In the genomic region with DNA sequence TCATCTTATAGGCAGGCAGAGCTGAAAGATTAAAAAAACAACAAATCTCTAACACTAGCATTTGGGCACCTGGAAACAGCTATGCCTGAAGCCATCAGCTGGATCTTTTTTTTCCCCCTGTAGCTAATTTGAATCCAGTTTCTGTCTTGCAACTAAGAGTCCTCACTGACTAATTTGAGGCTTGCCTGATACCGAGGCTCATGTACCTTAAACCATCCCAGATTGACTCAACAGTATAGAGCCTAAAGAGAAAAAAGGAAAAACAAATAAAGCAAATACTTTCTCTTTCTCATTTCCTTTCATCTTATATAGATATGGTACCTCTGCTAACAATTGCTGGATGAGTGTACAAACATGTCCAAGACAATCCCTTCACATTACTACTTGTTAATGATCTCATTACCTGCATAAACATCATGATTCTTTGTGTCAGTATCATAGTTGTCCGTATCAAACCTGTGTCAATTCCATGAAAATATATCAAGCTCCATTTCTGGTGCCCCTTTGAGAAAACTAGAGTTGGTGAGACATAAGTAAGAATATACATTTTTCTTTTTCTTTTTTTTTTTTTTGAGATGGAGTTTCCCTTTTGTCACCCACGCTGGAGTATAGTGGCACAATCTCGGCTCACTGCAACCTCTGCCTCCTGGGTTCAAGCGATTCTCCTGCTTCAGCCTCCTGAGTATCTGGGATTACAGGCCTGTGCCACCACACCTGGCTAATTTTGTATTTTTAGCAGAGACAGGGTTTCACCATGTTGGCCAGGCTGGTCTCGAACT, we compare ENCODE assay signal across 8 cellular contexts. TPM values are rescaled to one million over a fixed set of nuclear protein-coding genes. Genes with fewer than 3 reads are reported as not detected.
DNase-seq lines count a peak whose midpoint lies in the region; ATAC-seq and TF ChIP-seq lines count a peak whose summit lies in the region.

No MANE protein-coding gene starts in this region.

- H3K9me3 Mint-ChIP-seq in natural killer cell (no peaks in the 10 kb centered on the region), endothelial cell (ENCODE audit: unreplicated experiment) (no peaks in the 10 kb centered on the region), glutamatergic neuron (ENCODE audit: unreplicated experiment) (peaks cover 4% of the 10 kb centered on the region)

- no peak overlapping the region for H3K4me3 ChIP-seq in A673 (ENCODE audit: low read depth, low read length, poor library complexity, severe bottlenecking)

- no peaks in the 10 kb centered on the region for H3K27me3 ChIP-seq in A673 (replicated peaks; ENCODE audit: insufficient read depth, low read depth, low read length, poor library complexity)

- ATAC-seq in GM18909 (IDR thresholded peaks at IDR 0.05; ENCODE audit: poor library complexity, unreplicated experiment) (peak; percentile 62), HG02678 (IDR thresholded peaks at IDR 0.05; ENCODE audit: unreplicated experiment) (peak; percentile 67), T-helper 17 cell (no peak), natural killer cell (no peak)

- no peaks in the 10 kb centered on the region for H3K36me3 ChIP-seq in A673 (ENCODE audit: insufficient read depth, low read length, poor library complexity, severe bottlenecking)

- H3K27me3 Mint-ChIP-seq in T-helper 17 cell (no peaks in the 10 kb centered on the region), natural killer cell (ENCODE audit: low read depth in 2 of 2) (no peaks in the 10 kb centered on the region), endothelial cell (ENCODE audit: unreplicated experiment) (peaks cover 10% of the 10 kb centered on the region), glutamatergic neuron (ENCODE audit: unreplicated experiment) (peaks cover 1% of the 10 kb centered on the region)

- H3K4me1 ChIP-seq in A673 (ENCODE audit: insufficient read depth, low read length, poor library complexity, severe bottlenecking) = no peaks in the 10 kb centered on the region

- H3K27ac ChIP-seq in A673 (ENCODE audit: low read depth, low read length, poor library complexity, severe bottlenecking) = no peak overlapping the region

- CTCF ChIA-PET in A673 (lab: Charles Lee) = no interaction called here

- no peak overlapping the region for H3K4me3 Mint-ChIP-seq in T-helper 17 cell
- no peak overlapping the region for H3K4me3 Mint-ChIP-seq in natural killer cell
- no peak overlapping the region for H3K4me3 Mint-ChIP-seq in endothelial cell (ENCODE audit: unreplicated experiment)
- H3K4me3 Mint-ChIP-seq in glutamatergic neuron (ENCODE audit: unreplicated experiment) = no peak overlapping the region

- peak overlapping the region; percentile 88 for H3K27ac Mint-ChIP-seq in T-helper 17 cell
- H3K27ac Mint-ChIP-seq in natural killer cell = peak overlapping the region; percentile 5 to 79
- H3K27ac Mint-ChIP-seq in endothelial cell (ENCODE audit: unreplicated experiment) = no peak overlapping the region
- no peak overlapping the region for H3K27ac Mint-ChIP-seq in glutamatergic neuron (ENCODE audit: unreplicated experiment)

- no peak for TF ChIP-seq CTCF in natural killer cell (IDR thresholded peaks at IDR 0.05)
- no peak for TF ChIP-seq CTCF in A673 (conservative IDR thresholded peaks at IDR 0.05; ENCODE audit: low read depth, low read length)
- TF ChIP-seq CTCF in endothelial cell (IDR thresholded peaks at IDR 0.05; ENCODE audit: unreplicated experiment) = no peak
- no peak for TF ChIP-seq CTCF in glutamatergic neuron (IDR thresholded peaks at IDR 0.05; ENCODE audit: partially characterized antibody, unreplicated experiment)

- DNase-seq in T-helper 17 cell (no peak), natural killer cell (no peak), A673 (ENCODE audit: low spot score) (no peak), endothelial cell (ENCODE audit: low spot score) (no peak), glutamatergic neuron (no peak), islet precursor cell (no peak)

- POLR2A ChIA-PET in A673 (lab: Charles Lee; ENCODE audit: low non-redundant PET) = no interaction called here

- H3K36me3 Mint-ChIP-seq in T-helper 17 cell (ENCODE audit: low read depth) = no peaks in the 10 kb centered on the region
- no peaks in the 10 kb centered on the region for H3K36me3 Mint-ChIP-seq in natural killer cell
- no peaks in the 10 kb centered on the region for H3K36me3 Mint-ChIP-seq in endothelial cell (ENCODE audit: low read depth, unreplicated experiment)
- no peaks in the 10 kb centered on the region for H3K36me3 Mint-ChIP-seq in glutamatergic neuron (ENCODE audit: unreplicated experiment)

- H3K9me3 ChIP-seq in T-helper 17 cell (ENCODE audit: control insufficient read depth, low read length, poor library complexity, severe bottlenecking) (no peaks in the 10 kb centered on the region), A673 (ENCODE audit: low read depth, low read length, poor library complexity, severe bottlenecking) (no peaks in the 10 kb centered on the region)

- peaks cover 44% of the 10 kb centered on the region for H3K4me1 Mint-ChIP-seq in T-helper 17 cell
- peaks cover 18 to 21% of the 10 kb centered on the region in 2 donors for H3K4me1 Mint-ChIP-seq in natural killer cell
- H3K4me1 Mint-ChIP-seq in endothelial cell (ENCODE audit: unreplicated experiment) = peaks cover 9% of the 10 kb centered on the region
- H3K4me1 Mint-ChIP-seq in glutamatergic neuron (ENCODE audit: low read depth, unreplicated experiment) = no peaks in the 10 kb centered on the region

- BruUV-seq in A673 (replicated peaks; lab: Mats Ljungman, UMichigan) = no TSS peak

- intact Hi-C loops in natural killer cell (cut with micrococcal nuclease) (no loop called here), A673 (cut with micrococcal nuclease; ENCODE audit: unreplicated experiment) (no loop called here)

RNA-seq across cellular contexts. Expression of a gene that starts 43.1 kb away (rescaled TPM):
- total RNA-seq in T-helper 17 cell (100 to 1,000 TPM; 295 to 329 TPM), natural killer cell (100 to 1,000 TPM; 512 to 725 (median 719) TPM), A673 (2021) (3.0 and 3.5 TPM in 2 replicates), endothelial cell (ENCODE audit: unreplicated experiment) (15.2 TPM), glutamatergic neuron (ENCODE audit: unreplicated experiment) (0.22 TPM)

Comparison
In these comparisons a context has a peak if more than half of its experiments do, and no peak if none do; other contexts are left out.
1. ATAC-seq: peak in GM18909 (single experiment) and HG02678 (single experiment); none in T-helper 17 cell (single experiment) and natural killer cell (0 of 3).
2. H3K27ac Mint-ChIP-seq: peak in T-helper 17 cell (single experiment) and natural killer cell (2 of 2); none in endothelial cell (single experiment) and glutamatergic neuron (single experiment).
3. RNA of a gene that starts 43.1 kb away (total RNA-seq): 512 to 725 TPM in natural killer cell and 295 to 329 TPM in T-helper 17 cell; 15.2 TPM in endothelial cell (single experiment), 3.0 to 3.5 TPM in A673 and 0.22 TPM in glutamatergic neuron (single experiment); every median in the first group is over 10 times any median in the second.